ENCODE assay signal across 8 cellular contexts in the genomic region with DNA sequence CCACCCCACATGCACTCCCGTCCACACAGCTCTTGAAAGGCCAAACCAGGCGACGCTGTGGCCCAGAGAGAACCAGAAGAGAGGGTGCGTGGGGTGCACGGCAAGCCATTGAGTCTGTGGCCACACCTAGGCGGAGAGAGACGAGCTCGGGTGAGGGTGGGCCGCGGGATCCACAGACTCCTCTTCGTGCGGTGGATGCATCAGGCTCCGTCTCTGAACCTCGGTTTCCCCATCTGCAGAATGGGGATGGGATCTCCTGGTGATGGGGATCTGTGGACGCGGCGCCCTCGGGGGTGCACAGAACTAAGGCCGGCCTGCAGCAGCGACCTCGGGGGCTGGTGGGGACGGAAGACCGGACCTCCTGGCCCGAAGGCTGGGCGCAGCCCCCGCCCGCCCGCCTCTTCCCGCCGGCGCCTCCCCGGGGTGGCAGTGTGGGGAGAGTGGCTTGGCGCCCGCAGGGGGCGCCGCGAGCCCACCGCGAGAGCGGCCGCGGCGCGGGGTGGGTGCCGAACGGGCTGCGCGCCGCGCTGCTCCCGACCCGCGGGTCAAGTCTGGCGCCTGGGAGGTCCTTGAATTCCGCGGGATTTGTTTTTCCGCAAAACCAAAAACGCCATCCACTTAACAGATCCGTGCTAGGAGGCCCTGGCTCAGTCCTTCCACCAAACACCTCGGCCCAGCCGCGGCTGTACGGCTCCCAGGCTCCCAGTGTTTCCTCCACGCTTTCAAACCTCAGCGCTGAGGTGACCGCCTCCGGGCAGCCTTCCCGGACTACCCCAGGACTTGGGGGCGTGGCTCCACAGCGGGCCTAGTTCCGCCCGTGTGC. TPM values are rescaled to one million over a fixed set of nuclear protein-coding genes. Genes with fewer than 3 reads are reported as not detected.
DNase-seq lines count a peak whose midpoint lies in the region; ATAC-seq and TF ChIP-seq lines count a peak whose summit lies in the region.

No MANE protein-coding gene starts in this region.

- H3K9me3 ChIP-seq in MG63 (no peaks in the 10 kb centered on the region), liver (ENCODE audit: control insufficient read depth in 4 of 4, low read length in 3 of 4) (no peaks in the 10 kb centered on the region)

- H3K9me3 Mint-ChIP-seq in stimulated activated effector memory CD8-positive, alpha-beta T cell treated with anti-CD3 and anti-CD28 coated beads, Interleukin-12 subunit alpha, Interleukin-12 subunit beta, amount 100 ng/mL, for 72 hours, result no peaks in the 10 kb centered on the region

- H3K27ac Mint-ChIP-seq in stimulated activated effector memory CD8-positive, alpha-beta T cell treated with anti-CD3 and anti-CD28 coated beads, Interleukin-12 subunit alpha, Interleukin-12 subunit beta, amount 100 ng/mL, for 72 hours, result peak overlapping the region; percentile 79

- peak; percentile 49 for TF ChIP-seq CTCF in liver (IDR thresholded peaks at IDR 0.05; ENCODE audit: low read depth, low read length, missing input control)

- peak; percentile 10 for DNase-seq in SIG-M5 treated with dmso at 0.1 percent for 504 hours (lab: John Stamatoyannopoulos, UW; ENCODE audit: unreplicated experiment)
- DNase-seq in SIG-M5 (lab: John Stamatoyannopoulos, UW), result no peak
- DNase-seq in MG63, result peak; percentile 64
- peak; percentile 47 for DNase-seq in activated CD4-positive, CD25-positive, alpha-beta regulatory T cell treated with anti-CD3 and anti-CD28 coated beads, Interleukin-2, amount 50 U/mL, for 72 hours
- peak; percentile 12 for DNase-seq in dermis blood vessel endothelial cell
- peak; percentile 35 to 67 for DNase-seq in stimulated activated effector memory CD8-positive, alpha-beta T cell treated with anti-CD3 and anti-CD28 coated beads, Interleukin-12 subunit alpha, Interleukin-12 subunit beta, amount 100 ng/mL, for 72 hours (ENCODE audit: low spot score in 2 of 2)

- H3K4me3 ChIP-seq in MG63, result peak overlapping the region; percentile 49
- peak overlapping the region; percentile 58 to 68 (median 63) for H3K4me3 ChIP-seq in liver (ENCODE audit: low read depth in 1 of 3, low read length in 3 of 3)

- no peak overlapping the region for H3K27ac ChIP-seq in liver (ENCODE audit: low read depth in 1 of 2, low read length in 2 of 2)

- H3K4me1 Mint-ChIP-seq in stimulated activated effector memory CD8-positive, alpha-beta T cell treated with anti-CD3 and anti-CD28 coated beads, Interleukin-12 subunit alpha, Interleukin-12 subunit beta, amount 100 ng/mL, for 72 hours, result peaks cover 22% of the 10 kb centered on the region

- 8% methylated on average over 72 of the region's 72 CpGs for WGBS in liver

- peak; percentile 90 for ATAC-seq in stimulated activated effector memory CD8-positive, alpha-beta T cell treated with anti-CD3 and anti-CD28 coated beads, Interleukin-12 subunit alpha, Interleukin-12 subunit beta, amount 100 ng/mL, for 72 hours
- no peak for ATAC-seq in HG02588 (IDR thresholded peaks at IDR 0.05; ENCODE audit: unreplicated experiment)

- H3K9ac ChIP-seq in liver (ENCODE audit: low read depth in 1 of 2, low read length in 2 of 2), result peak overlapping the region in 1 of 2 donors; percentile 71

- TF ChIP-seq RAD21 in liver (IDR thresholded peaks at IDR 0.05), result peak in 1 of 2 donors; percentile 48

- H3K27me3 ChIP-seq in MG63 (no peaks in the 10 kb centered on the region; the same call in 1 of the 2 replicates), liver (ENCODE audit: control insufficient read depth in 4 of 4, insufficient read depth in 4 of 4, low read length in 3 of 4) (peaks cover 0 to 2% (median 0%) of the 10 kb centered on the region in 4 donors)

- H3K4me1 ChIP-seq in liver (ENCODE audit: control insufficient read depth in 4 of 4, insufficient read depth in 4 of 4, low read length in 3 of 4), result peaks cover 5 to 10% (median 7%) of the 10 kb centered on the region in 4 donors

- peak overlapping the region; percentile 82 for H3K4me3 Mint-ChIP-seq in stimulated activated effector memory CD8-positive, alpha-beta T cell treated with anti-CD3 and anti-CD28 coated beads, Interleukin-12 subunit alpha, Interleukin-12 subunit beta, amount 100 ng/mL, for 72 hours

- H3K36me3 Mint-ChIP-seq in stimulated activated effector memory CD8-positive, alpha-beta T cell treated with anti-CD3 and anti-CD28 coated beads, Interleukin-12 subunit alpha, Interleukin-12 subunit beta, amount 100 ng/mL, for 72 hours, result no peaks in the 10 kb centered on the region

- H3K36me3 ChIP-seq in MG63, result no peaks in the 10 kb centered on the region
- H3K36me3 ChIP-seq in liver (ENCODE audit: control insufficient read depth in 4 of 4, insufficient read depth in 3 of 4, low read depth in 1 of 4, low read length in 3 of 4), result no peaks in the 10 kb centered on the region

TF ChIP-seq in liver, 16 proteins besides CTCF, POLR2A, EP300 and RAD21:
- TF ChIP-seq TAF1 (conservative IDR thresholded peaks at IDR 0.05), result no peak
- TF ChIP-seq FOXA1 (IDR thresholded peaks at IDR 0.05), result no peak
- TF ChIP-seq GABPA (IDR thresholded peaks at IDR 0.05 in 1 of 2, conservative IDR thresholded peaks at IDR 0.05 in 1 of 2), result no peak

RNA-seq across cellular contexts. Expression of a gene that starts 13.2 kb away (rescaled TPM):
- 69.4 and 78.8 TPM in 2 replicates for total RNA-seq in MG63 (2014; rRNA removed; shearing (Covaris generic); ENCODE audit: low replicate concordance)
- total RNA-seq in dermis blood vessel endothelial cell, result 49.1 and 51.6 TPM in 2 replicates
- 10 to 100 TPM; 25.8 to 35.5 TPM for total RNA-seq in liver
- 10 to 100 TPM; 12.2 to 14.1 TPM for polyA plus RNA-seq in liver
